Comparison of ENCODE assay signal across 1 cellular context in the genomic region with DNA sequence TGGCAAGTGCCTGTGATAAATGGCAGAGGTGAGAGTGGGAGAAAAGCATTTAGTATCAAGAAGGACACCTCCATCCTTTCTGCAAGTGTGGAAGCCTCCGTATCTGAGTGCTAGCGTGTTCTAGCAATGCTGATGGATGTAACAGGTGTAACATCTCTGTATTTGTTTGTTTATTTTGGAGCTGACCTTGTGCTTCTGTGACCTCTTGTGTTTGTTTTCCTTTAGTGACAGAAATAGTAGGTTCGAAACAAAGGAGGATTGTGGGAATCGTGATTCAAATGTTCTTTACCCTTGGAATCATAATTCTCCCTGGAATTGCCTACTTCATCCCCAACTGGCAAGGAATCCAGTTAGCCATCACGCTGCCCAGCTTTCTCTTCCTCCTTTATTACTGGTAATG.
TF ChIP-seq lines count a peak whose summit lies in the region.

No MANE protein-coding gene starts in this region.

TF ChIP-seq in HepG2, 621 proteins besides CTCF, POLR2A, EP300 and RAD21 (continued from another document):
- TF ChIP-seq ZXDC (CRISPR knock-in tag; IDR thresholded peaks at IDR 0.05) = no peak
- TF ChIP-seq, protein P1, sequence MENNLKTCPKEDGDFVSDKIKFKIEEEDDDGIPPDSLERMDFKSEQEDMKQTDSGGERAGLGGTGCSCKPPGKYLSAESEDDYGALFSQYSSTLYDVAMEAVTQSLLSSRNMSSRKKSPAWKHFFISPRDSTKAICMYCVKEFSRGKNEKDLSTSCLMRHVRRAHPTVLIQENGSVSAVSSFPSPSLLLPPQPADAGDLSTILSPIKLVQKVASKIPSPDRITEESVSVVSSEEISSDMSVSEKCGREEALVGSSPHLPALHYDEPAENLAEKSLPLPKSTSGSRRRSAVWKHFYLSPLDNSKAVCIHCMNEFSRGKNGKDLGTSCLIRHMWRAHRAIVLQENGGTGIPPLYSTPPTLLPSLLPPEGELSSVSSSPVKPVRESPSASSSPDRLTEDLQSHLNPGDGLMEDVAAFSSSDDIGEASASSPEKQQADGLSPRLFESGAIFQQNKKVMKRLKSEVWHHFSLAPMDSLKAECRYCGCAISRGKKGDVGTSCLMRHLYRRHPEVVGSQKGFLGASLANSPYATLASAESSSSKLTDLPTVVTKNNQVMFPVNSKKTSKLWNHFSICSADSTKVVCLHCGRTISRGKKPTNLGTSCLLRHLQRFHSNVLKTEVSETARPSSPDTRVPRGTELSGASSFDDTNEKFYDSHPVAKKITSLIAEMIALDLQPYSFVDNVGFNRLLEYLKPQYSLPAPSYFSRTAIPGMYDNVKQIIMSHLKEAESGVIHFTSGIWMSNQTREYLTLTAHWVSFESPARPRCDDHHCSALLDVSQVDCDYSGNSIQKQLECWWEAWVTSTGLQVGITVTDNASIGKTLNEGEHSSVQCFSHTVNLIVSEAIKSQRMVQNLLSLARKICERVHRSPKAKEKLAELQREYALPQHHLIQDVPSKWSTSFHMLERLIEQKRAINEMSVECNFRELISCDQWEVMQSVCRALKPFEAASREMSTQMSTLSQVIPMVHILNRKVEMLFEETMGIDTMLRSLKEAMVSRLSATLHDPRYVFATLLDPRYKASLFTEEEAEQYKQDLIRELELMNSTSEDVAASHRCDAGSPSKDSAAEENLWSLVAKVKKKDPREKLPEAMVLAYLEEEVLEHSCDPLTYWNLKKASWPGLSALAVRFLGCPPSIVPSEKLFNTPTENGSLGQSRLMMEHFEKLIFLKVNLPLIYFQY (CRISPR knock-in tag; IDR thresholded peaks at IDR 0.05; ENCODE audit: borderline replicate concordance) = no peak
- no peak for TF ChIP-seq TBP (CRISPR knock-in tag; IDR thresholded peaks at IDR 0.05)
- TF ChIP-seq, protein P2, sequence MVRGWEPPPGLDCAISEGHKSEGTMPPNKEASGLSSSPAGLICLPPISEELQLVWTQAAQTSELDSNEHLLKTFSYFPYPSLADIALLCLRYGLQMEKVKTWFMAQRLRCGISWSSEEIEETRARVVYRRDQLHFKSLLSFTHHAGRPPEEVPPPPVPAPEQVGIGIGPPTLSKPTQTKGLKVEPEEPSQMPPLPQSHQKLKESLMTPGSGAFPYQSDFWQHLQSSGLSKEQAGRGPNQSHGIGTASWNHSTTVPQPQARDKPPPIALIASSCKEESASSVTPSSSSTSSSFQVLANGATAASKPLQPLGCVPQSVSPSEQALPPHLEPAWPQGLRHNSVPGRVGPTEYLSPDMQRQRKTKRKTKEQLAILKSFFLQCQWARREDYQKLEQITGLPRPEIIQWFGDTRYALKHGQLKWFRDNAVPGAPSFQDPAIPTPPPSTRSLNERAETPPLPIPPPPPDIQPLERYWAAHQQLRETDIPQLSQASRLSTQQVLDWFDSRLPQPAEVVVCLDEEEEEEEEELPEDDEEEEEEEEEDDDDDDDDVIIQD (CRISPR knock-in tag; IDR thresholded peaks at IDR 0.05; ENCODE audit: low read depth) = peak; percentile 75; the same call in 1 of the 2 replicates
- TF ChIP-seq, protein P3, sequence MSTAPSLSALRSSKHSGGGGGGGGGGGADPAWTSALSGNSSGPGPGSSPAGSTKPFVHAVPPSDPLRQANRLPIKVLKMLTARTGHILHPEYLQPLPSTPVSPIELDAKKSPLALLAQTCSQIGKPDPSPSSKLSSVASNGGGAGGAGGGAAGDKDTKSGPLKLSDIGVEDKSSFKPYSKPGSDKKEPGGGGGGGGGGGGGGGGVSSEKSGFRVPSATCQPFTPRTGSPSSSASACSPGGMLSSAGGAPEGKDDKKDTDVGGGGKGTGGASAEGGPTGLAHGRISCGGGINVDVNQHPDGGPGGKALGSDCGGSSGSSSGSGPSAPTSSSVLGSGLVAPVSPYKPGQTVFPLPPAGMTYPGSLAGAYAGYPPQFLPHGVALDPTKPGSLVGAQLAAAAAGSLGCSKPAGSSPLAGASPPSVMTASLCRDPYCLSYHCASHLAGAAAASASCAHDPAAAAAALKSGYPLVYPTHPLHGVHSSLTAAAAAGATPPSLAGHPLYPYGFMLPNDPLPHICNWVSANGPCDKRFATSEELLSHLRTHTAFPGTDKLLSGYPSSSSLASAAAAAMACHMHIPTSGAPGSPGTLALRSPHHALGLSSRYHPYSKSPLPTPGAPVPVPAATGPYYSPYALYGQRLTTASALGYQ (CRISPR knock-in tag; IDR thresholded peaks at IDR 0.05) = no peak
- no peak for TF ChIP-seq ZNF343 (CRISPR knock-in tag; IDR thresholded peaks at IDR 0.05)
- peak; percentile 65 for TF ChIP-seq ARID5B (CRISPR knock-in tag; IDR thresholded peaks at IDR 0.05)
- no peak for TF ChIP-seq PHF5A (CRISPR knock-in tag; IDR thresholded peaks at IDR 0.05; ENCODE audit: low read depth, unreplicated experiment)
- no peak for TF ChIP-seq ZNF253 (CRISPR knock-in tag; IDR thresholded peaks at IDR 0.05; ENCODE audit: borderline replicate concordance)
- TF ChIP-seq ZSCAN12 (CRISPR knock-in tag; IDR thresholded peaks at IDR 0.05) = no peak
- TF ChIP-seq ZNF367 (CRISPR knock-in tag; IDR thresholded peaks at IDR 0.05; ENCODE audit: borderline replicate concordance) = no peak
- TF ChIP-seq ZSCAN29 (CRISPR knock-in tag; conservative IDR thresholded peaks at IDR 0.05) = no peak
- TF ChIP-seq ZMYM4 (CRISPR knock-in tag; IDR thresholded peaks at IDR 0.05) = no peak
- no peak for TF ChIP-seq FOSL2 (CRISPR knock-in tag; IDR thresholded peaks at IDR 0.05)
- no peak for TF ChIP-seq RFX1 (IDR thresholded peaks at IDR 0.05)
- TF ChIP-seq, protein P4, sequence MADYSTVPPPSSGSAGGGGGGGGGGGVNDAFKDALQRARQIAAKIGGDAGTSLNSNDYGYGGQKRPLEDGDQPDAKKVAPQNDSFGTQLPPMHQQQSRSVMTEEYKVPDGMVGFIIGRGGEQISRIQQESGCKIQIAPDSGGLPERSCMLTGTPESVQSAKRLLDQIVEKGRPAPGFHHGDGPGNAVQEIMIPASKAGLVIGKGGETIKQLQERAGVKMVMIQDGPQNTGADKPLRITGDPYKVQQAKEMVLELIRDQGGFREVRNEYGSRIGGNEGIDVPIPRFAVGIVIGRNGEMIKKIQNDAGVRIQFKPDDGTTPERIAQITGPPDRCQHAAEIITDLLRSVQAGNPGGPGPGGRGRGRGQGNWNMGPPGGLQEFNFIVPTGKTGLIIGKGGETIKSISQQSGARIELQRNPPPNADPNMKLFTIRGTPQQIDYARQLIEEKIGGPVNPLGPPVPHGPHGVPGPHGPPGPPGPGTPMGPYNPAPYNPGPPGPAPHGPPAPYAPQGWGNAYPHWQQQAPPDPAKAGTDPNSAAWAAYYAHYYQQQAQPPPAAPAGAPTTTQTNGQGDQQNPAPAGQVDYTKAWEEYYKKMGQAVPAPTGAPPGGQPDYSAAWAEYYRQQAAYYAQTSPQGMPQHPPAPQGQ (CRISPR knock-in tag; IDR thresholded peaks at IDR 0.05; ENCODE audit: borderline replicate concordance) = no peak
- TF ChIP-seq NFATC3 (CRISPR knock-in tag; IDR thresholded peaks at IDR 0.05) = no peak
- TF ChIP-seq ZNF180 (CRISPR knock-in tag; IDR thresholded peaks at IDR 0.05; ENCODE audit: borderline replicate concordance, low read depth) = no peak
- no peak for TF ChIP-seq ZNF383 (CRISPR knock-in tag; IDR thresholded peaks at IDR 0.05; ENCODE audit: borderline replicate concordance)
- no peak for TF ChIP-seq NCOA5 (CRISPR knock-in tag; IDR thresholded peaks at IDR 0.05)
- no peak for TF ChIP-seq FOXP1 (IDR thresholded peaks at IDR 0.05)
- TF ChIP-seq FOXP1 (CRISPR knock-in tag; IDR thresholded peaks at IDR 0.05) = peak; percentile 72
- TF ChIP-seq GATAD2A (CRISPR knock-in tag; IDR thresholded peaks at IDR 0.05) = 0 out of 2 replicates have a peak, but pooled peaks have one; percentile 23
- TF ChIP-seq PAX8 (CRISPR knock-in tag; IDR thresholded peaks at IDR 0.05; ENCODE audit: borderline replicate concordance) = no peak
- no peak for TF ChIP-seq ZNF598 (CRISPR knock-in tag; IDR thresholded peaks at IDR 0.05; ENCODE audit: borderline replicate concordance)
- TF ChIP-seq RORA (CRISPR knock-in tag; IDR thresholded peaks at IDR 0.05) = no peak
- TF ChIP-seq NR2F2 (IDR thresholded peaks at IDR 0.05; ENCODE audit: borderline replicate concordance, low read depth) = peak; percentile 49; the same call in 1 of the 2 replicates
- TF ChIP-seq BRD4 (CRISPR knock-in tag; IDR thresholded peaks at IDR 0.05) = no peak
- no peak for TF ChIP-seq DNMT3B (CRISPR knock-in tag; conservative IDR thresholded peaks at IDR 0.05)
TF ChIP-seq in HepG2: peak in this region for 12.
